ENCODE assay signal across 13 cellular contexts in genomic region chr12:124515981-124516380, GRCh38. TPM values are rescaled to one million over a fixed set of nuclear protein-coding genes. Genes with fewer than 3 reads are reported as not detected.
DNase-seq lines count a peak whose midpoint lies in the region; ATAC-seq and TF ChIP-seq lines count a peak whose summit lies in the region.
"Had no signal": no experiment of that assay in that cellular context is flagged by ENCODE, and none has a peak within 500 bp of the region (broad histone marks: within the 10 kb centered on the region; RNA-seq: fewer than 3 reads in every experiment).

No MANE protein-coding gene starts in this region.

- peaks cover 57% of the 10 kb centered on the region for H3K36me3 Mint-ChIP-seq in MCF 10A (ENCODE audit: insufficient read depth, unreplicated experiment)
- H3K36me3 Mint-ChIP-seq in activated T-cell treated with anti-CD3 and anti-CD28 coated beads, Interleukin-2, amount 50 U/mL, for 72 hours (ENCODE audit: insufficient read depth in 2 of 2), result peaks cover 3 to 4% of the 10 kb centered on the region in 2 donors

- H3K27ac Mint-ChIP-seq in MCF 10A (ENCODE audit: low read depth, unreplicated experiment), result no peak overlapping the region
- no peak overlapping the region for H3K27ac Mint-ChIP-seq in activated T-cell treated with anti-CD3 and anti-CD28 coated beads, Interleukin-2, amount 50 U/mL, for 72 hours
- H3K27ac Mint-ChIP-seq: activated CD4-positive, alpha-beta T cell treated with anti-CD3 and anti-CD28 coated beads, Interleukin-2, amount 10 ng/mL, durations not matched to agents 24 days and 14 days; B cell had no signal

- no peaks in the 10 kb centered on the region for H3K27me3 ChIP-seq in GM23248 (replicated peaks; ENCODE audit: insufficient read depth)
- no peaks in the 10 kb centered on the region for H3K27me3 ChIP-seq in lower lobe of right lung (ENCODE audit: low read depth)
- H3K27me3 ChIP-seq in skeletal muscle tissue (ENCODE audit: control insufficient read depth in 3 of 3, insufficient read depth in 3 of 3, low read length in 3 of 3), result no peaks in the 10 kb centered on the region
- H3K27me3 ChIP-seq in H7 (ENCODE audit: control insufficient read depth, insufficient read depth, low read length), result no peaks in the 10 kb centered on the region

- in situ Hi-C loops in GM23248 (cut with MboI), result no loop called here

- TF ChIP-seq CTCF in MCF 10A (IDR thresholded peaks at IDR 0.05; ENCODE audit: unreplicated experiment), result no peak
- TF ChIP-seq CTCF in lower lobe of right lung (IDR thresholded peaks at IDR 0.05), result no peak

- H3K4me1 ChIP-seq in GM23248 (ENCODE audit: insufficient read depth) (peaks cover 48% of the 10 kb centered on the region), lower lobe of right lung (peaks cover 86% of the 10 kb centered on the region), skeletal muscle tissue (ENCODE audit: control insufficient read depth in 3 of 3, insufficient read depth in 3 of 3, low read length in 3 of 3) (peaks cover 70 to 93% (median 86%) of the 10 kb centered on the region in 3 donors)

- CTCF ChIA-PET in MCF 10A (lab: Yijun Ruan, JAX), result interaction anchor here (0.5 to 0.8 kb wide), 2 partner anchors 50 to 378 kb away, joined by 3 read pairs; no protein-coding TSS in a partner anchor

- no peaks in the 10 kb centered on the region for H3K9me3 Mint-ChIP-seq in MCF 10A (ENCODE audit: unreplicated experiment)
- H3K9me3 Mint-ChIP-seq in activated T-cell treated with anti-CD3 and anti-CD28 coated beads, Interleukin-2, amount 50 U/mL, for 72 hours, result no peaks in the 10 kb centered on the region
- H3K9me3 Mint-ChIP-seq: activated CD4-positive, alpha-beta T cell treated with anti-CD3 and anti-CD28 coated beads, Interleukin-2, amount 10 ng/mL, durations not matched to agents 24 days and 14 days had no signal

- H3K79me2 ChIP-seq in GM23248 (ENCODE audit: insufficient read depth), result peaks cover 75% of the 10 kb centered on the region

- H2AFZ ChIP-seq in GM23248, result no peak overlapping the region

- POLR2A ChIA-PET in MCF 10A (lab: Yijun Ruan, JAX), result interaction anchor here (1.0 to 5.3 kb wide), 2 partner anchors 12 to 49 kb away, joined by 3 to 44 read pairs; partner anchors contain the start of gene NCOR2

- DNase-seq in GM23248 (no peak), MCF 10A (ENCODE audit: unreplicated experiment) (no peak), lower lobe of right lung (no peak), NCI-H2196 treated with DMSO at 0.1 percent for 48 hours (lab: John Stamatoyannopoulos, UW; ENCODE audit: unreplicated experiment) (no peak), H7 (no peak)
- DNase-seq in activated T-cell treated with anti-CD3 and anti-CD28 coated beads, Interleukin-2, amount 50 U/mL, for 72 hours, result no peak
- DNase-seq: activated CD4-positive, alpha-beta T cell treated with anti-CD3 and anti-CD28 coated beads, Interleukin-2, amount 10 ng/mL, durations not matched to agents 24 days and 14 days; cerebellar nuclear complex; Karpas-422; SW 1271 had no signal

- no peak for ATAC-seq in lower lobe of right lung
- no peak for ATAC-seq in activated T-cell treated with anti-CD3 and anti-CD28 coated beads, Interleukin-2, amount 50 U/mL, for 72 hours (replicated peaks in 1 of 2)
- ATAC-seq in HG03432 (IDR thresholded peaks at IDR 0.05; ENCODE audit: unreplicated experiment), result no peak

- H3K9me3 ChIP-seq in GM23248 (ENCODE audit: low read depth), result no peaks in the 10 kb centered on the region
- no peaks in the 10 kb centered on the region for H3K9me3 ChIP-seq in lower lobe of right lung
- no peaks in the 10 kb centered on the region for H3K9me3 ChIP-seq in skeletal muscle tissue (ENCODE audit: control insufficient read depth in 3 of 3, low read length in 3 of 3)

- no peak overlapping the region for H3K4me2 ChIP-seq in GM23248 (ENCODE audit: unreplicated experiment)

- 44 to 49% methylated on average over 13 to 15 of the region's 15 CpGs for WGBS in GM23248 (ENCODE audit: low coverage in 1 of 2, low lambda C conversion rate in 2 of 2, missing lambda C conversion rate in 2 of 2), 2 experiments

- H3K27ac ChIP-seq in GM23248 (peak overlapping the region; percentile 100), lower lobe of right lung (peak overlapping the region; percentile 18), skeletal muscle tissue (ENCODE audit: low read depth, low read length) (peak overlapping the region; percentile 97)

- intact Hi-C loops in MCF 10A (cut with micrococcal nuclease) (loop anchor here (5.0 to 10.0 kb wide), 3 partner anchors 94 to 389 kb away; no protein-coding TSS in a partner anchor), lower lobe of right lung (cut with DNase I) (no loop called here)

- H3K4me3 ChIP-seq in GM23248 (no peak overlapping the region; the same call in 1 of the 2 replicates), lower lobe of right lung (peak overlapping the region; percentile 65), skeletal muscle tissue (ENCODE audit: low read length in 3 of 3) (peak overlapping the region; percentile 69 to 80 (median 72)), H7 (ENCODE audit: insufficient read depth, low read depth, low read length) (no peak overlapping the region)

- BruUV-seq in MCF 10A (replicated peaks; lab: Mats Ljungman, UMichigan), result no TSS peak

- H3K9ac ChIP-seq in GM23248 (peak overlapping the region; percentile 98), skeletal muscle tissue (ENCODE audit: low read depth in 1 of 3, low read length in 3 of 3) (peak overlapping the region; percentile 82 to 93 (median 92))

- no peaks in the 10 kb centered on the region for H3K27me3 Mint-ChIP-seq in MCF 10A (ENCODE audit: insufficient read depth, unreplicated experiment)
- no peaks in the 10 kb centered on the region for H3K27me3 Mint-ChIP-seq in activated T-cell treated with anti-CD3 and anti-CD28 coated beads, Interleukin-2, amount 50 U/mL, for 72 hours (ENCODE audit: low read depth)
- H3K27me3 Mint-ChIP-seq: activated CD4-positive, alpha-beta T cell treated with anti-CD3 and anti-CD28 coated beads, Interleukin-2, amount 10 ng/mL, durations not matched to agents 24 days and 14 days; B cell had no signal

- no peaks in the 10 kb centered on the region for H4K20me1 ChIP-seq in GM23248 (ENCODE audit: insufficient read depth)

- no peaks in the 10 kb centered on the region for H3K9me2 ChIP-seq in GM23248 (ENCODE audit: insufficient read depth)

- peaks cover 43% of the 10 kb centered on the region for H3K4me1 Mint-ChIP-seq in MCF 10A (ENCODE audit: insufficient read depth, unreplicated experiment)
- H3K4me1 Mint-ChIP-seq in activated T-cell treated with anti-CD3 and anti-CD28 coated beads, Interleukin-2, amount 50 U/mL, for 72 hours (ENCODE audit: low read depth), result peaks cover 18% of the 10 kb centered on the region
- H3K4me1 Mint-ChIP-seq: activated CD4-positive, alpha-beta T cell treated with anti-CD3 and anti-CD28 coated beads, Interleukin-2, amount 10 ng/mL, durations not matched to agents 24 days and 14 days had no signal

- H3F3A ChIP-seq in GM23248 (ENCODE audit: insufficient read depth), result peaks cover 24% of the 10 kb centered on the region

- H3K36me3 ChIP-seq in GM23248 (ENCODE audit: low read depth) (no peaks in the 10 kb centered on the region), lower lobe of right lung (peaks cover 10% of the 10 kb centered on the region), skeletal muscle tissue (ENCODE audit: control insufficient read depth in 3 of 3, insufficient read depth in 3 of 3, low read length in 3 of 3) (peaks cover 0 to 7% (median 3%) of the 10 kb centered on the region in 3 donors), H7 (replicated peaks; ENCODE audit: control insufficient read depth, insufficient read depth, low read length) (peaks cover 4% of the 10 kb centered on the region)

- H3K4me3 Mint-ChIP-seq in MCF 10A (ENCODE audit: unreplicated experiment), result peak overlapping the region; percentile 91
- H3K4me3 Mint-ChIP-seq in activated T-cell treated with anti-CD3 and anti-CD28 coated beads, Interleukin-2, amount 50 U/mL, for 72 hours, result no peak overlapping the region
- H3K4me3 Mint-ChIP-seq: activated CD4-positive, alpha-beta T cell treated with anti-CD3 and anti-CD28 coated beads, Interleukin-2, amount 10 ng/mL, durations not matched to agents 24 days and 14 days; B cell had no signal

RNA-seq across cellular contexts. Expression of gene NCOR2, which starts 51.4 kb away (rescaled TPM):
- 37.7 and 66.0 TPM in 2 replicates for total RNA-seq in GM23248 (2014; rRNA removed; shearing (Covaris generic))
- 40.8 and 43.5 TPM in 2 replicates for polyA plus RNA-seq in GM23248 (2016; fragmentation: Nextera tagmentation; extraction: Ambion mirVana)
- total RNA-seq in MCF 10A (2022) (145 and 177 TPM in 2 replicates), lower lobe of right lung (318 TPM), skeletal muscle tissue (32.9 TPM)
- total RNA-seq in H7 (2014; rRNA removed; shearing (Covaris generic)), result 25.1 and 27.2 TPM in 2 replicates
- total RNA-seq in activated T-cell treated with anti-CD3 and anti-CD28 coated beads, Interleukin-2, amount 50 U/mL, for 72 hours, result 100 to 1,000 TPM; 125 to 142 TPM

Comparison
In these comparisons a context has a peak if more than half of its experiments do, and no peak if none do; other contexts are left out.
1. H3K27ac ChIP-seq: peak in every context shown above with its lines; median percentile 100 in GM23248; 97 in skeletal muscle tissue; 18 in lower lobe of right lung.
2. H3K4me3 ChIP-seq: peak in lower lobe of right lung (single experiment) and skeletal muscle tissue (3 of 3); none in GM23248 (single experiment) and H7 (single experiment).